8 cellular contexts compared by ENCODE assay signal in the genomic region with DNA sequence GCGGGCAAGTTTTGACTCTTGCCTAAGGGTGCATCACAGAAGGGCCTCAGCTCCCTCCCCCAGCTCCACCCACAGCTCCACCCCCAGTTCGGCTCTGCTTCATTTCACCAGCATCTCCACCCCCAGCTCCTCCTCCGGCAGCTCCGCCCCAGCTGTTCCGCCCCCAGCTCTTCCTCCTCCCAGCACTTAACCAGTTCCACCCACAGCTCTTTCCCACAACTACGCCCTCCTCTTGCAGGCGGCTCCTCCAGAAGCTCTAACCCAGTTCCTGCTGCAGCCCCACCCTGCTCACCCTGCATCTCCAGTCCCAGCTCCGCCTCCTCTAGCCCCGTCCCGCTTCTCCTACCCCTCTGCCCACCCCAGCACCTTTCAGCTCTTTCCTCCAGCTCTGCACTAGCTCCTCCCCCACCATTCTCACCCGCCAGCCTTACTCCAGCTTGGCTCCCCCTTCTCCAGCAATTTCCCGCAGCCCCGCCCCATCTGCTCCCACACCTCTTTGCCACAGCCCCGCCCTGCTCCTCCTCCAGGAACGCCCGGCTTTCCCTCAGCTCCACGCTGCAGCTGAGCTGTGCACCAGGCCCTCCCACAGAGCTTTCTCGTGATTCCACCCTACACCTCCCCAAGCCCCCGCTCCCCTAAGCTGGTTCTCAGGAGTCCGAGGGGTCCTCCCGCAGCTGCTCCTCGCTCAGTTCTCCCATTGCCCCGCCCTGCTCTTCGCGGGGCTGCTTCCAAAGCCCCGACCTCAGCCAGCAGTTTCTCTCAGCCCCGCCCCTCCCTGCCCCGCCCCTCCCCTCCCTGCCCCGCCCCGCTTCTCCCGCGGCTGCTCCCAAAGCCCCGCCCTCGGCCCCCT. TPM values are rescaled to one million over a fixed set of nuclear protein-coding genes. Genes with fewer than 3 reads are reported as not detected.
DNase-seq lines count a peak whose midpoint lies in the region; ATAC-seq, FAIRE-seq and TF ChIP-seq lines count a peak whose summit lies in the region.

No MANE protein-coding gene starts in this region.

- peak overlapping the region; percentile 47 for H3K27ac ChIP-seq in colonic mucosa

- H3K9ac ChIP-seq in colonic mucosa (ENCODE audit: low read depth in 2 of 2, low read length in 2 of 2), result peak overlapping the region; percentile 26 to 55

- no peaks in the 10 kb centered on the region for H3K4me1 ChIP-seq in colonic mucosa

- no peak for FAIRE-seq in GM19239 (lab: Jason Lieb, UNC)

- no peaks in the 10 kb centered on the region for H3K27me3 ChIP-seq in colonic mucosa

- H3K36me3 ChIP-seq in colonic mucosa, result no peaks in the 10 kb centered on the region

- H3K9me3 ChIP-seq in colonic mucosa, result no peaks in the 10 kb centered on the region

- intact Hi-C loops in colonic mucosa (cut with DNase I), result no loop called here

- DNase-seq in Ammon's horn (ENCODE audit: low spot score) (peak; percentile 95), GM19239 (ENCODE audit: insufficient read length, low spot score) (peak; percentile 28), NCI-H524 treated with DMSO at 0.1 percent for 48 hours (lab: John Stamatoyannopoulos, UW) (peak; percentile 71), colonic mucosa (peak; percentile 86), left lobe of liver (ENCODE audit: low spot score) (peak; percentile 82)
- peak; percentile 85 for DNase-seq in activated CD4-positive, alpha-beta T cell treated with anti-CD3 and anti-CD28 coated beads for 48 hours
- peak; percentile 80 for DNase-seq in stimulated activated CD4-positive, alpha-beta T cell treated with anti-CD3 and anti-CD28 coated beads, Interleukin-2, amount 100 ng/mL, for 4 hours (ENCODE audit: low read depth)

- TF ChIP-seq CTCF in colonic mucosa (IDR thresholded peaks at IDR 0.05), result no peak

- ATAC-seq in HG03442 (IDR thresholded peaks at IDR 0.05; ENCODE audit: unreplicated experiment) (peak; percentile 33), left lobe of liver (peak; percentile 66)

- H3K4me3 ChIP-seq in colonic mucosa, result peak overlapping the region; percentile 31

RNA-seq across cellular contexts. Expression of a gene that starts 1.3 kb away (rescaled TPM):
- total RNA-seq in colonic mucosa, result 10 to 100 TPM; 27.1 to 30.9 TPM
- total RNA-seq in left lobe of liver, result 13.5 TPM

RNA-seq across cellular contexts. Expression of a gene that starts 10.2 kb away (rescaled TPM):
- total RNA-seq in colonic mucosa, result not detected
- not detected for total RNA-seq in left lobe of liver

RNA-seq across cellular contexts. Expression of a gene that starts 34.4 kb away (rescaled TPM):
- total RNA-seq in colonic mucosa (10 to 100 TPM; 23.9 to 32.5 TPM), left lobe of liver (16.3 TPM)

RNA-seq across cellular contexts. Expression of a gene that starts 47.8 kb away (rescaled TPM):
- total RNA-seq in colonic mucosa (not detected), left lobe of liver (not detected)

RNA-seq across cellular contexts. Expression of a gene that starts 55.6 kb away (rescaled TPM):
- total RNA-seq in colonic mucosa (not detected), left lobe of liver (not detected)

Comparison
In these comparisons a context has a peak if more than half of its experiments do, and no peak if none do; other contexts are left out.
1. Peak in every context shown above with its lines: DNase-seq, ATAC-seq, H3K4me3 ChIP-seq and H3K27ac ChIP-seq.
2. DNase-seq: peak in every context shown above with its lines; median percentile 95 in Ammon's horn; 86 in colonic mucosa; 85 in activated CD4-positive, alpha-beta T cell treated with anti-CD3 and anti-CD28 coated beads for 48 hours; 82 in left lobe of liver; 80 in stimulated activated CD4-positive, alpha-beta T cell treated with anti-CD3 and anti-CD28 coated beads, Interleukin-2, amount 100 ng/mL, for 4 hours; 71 in NCI-H524 treated with DMSO at 0.1 percent for 48 hours; 28 in GM19239.